ENCODE assay signal across 8 cellular contexts in genomic region chr16:56519459-56520250, GRCh38. TPM values are rescaled to one million over a fixed set of nuclear protein-coding genes. Genes with fewer than 3 reads are reported as not detected.
A peak's percentile ranks its signal among the peaks of the same experiment; 100 is the strongest.
DNase-seq lines count a peak whose midpoint lies in the region; ATAC-seq lines count a peak whose summit lies in the region.

BBS2 (minus strand) TSS chr16:56520024; CDS start chr16:56519862, 162 bp downstream.

- peaks cover 9 to 11% (median 10%) of the 10 kb centered on the region in 3 donors for H3K27me3 Mint-ChIP-seq in immature natural killer cell (ENCODE audit: low read depth in 3 of 3)

- H3K4me1 Mint-ChIP-seq in immature natural killer cell: peaks cover 16 to 22% of the 10 kb centered on the region in 2 donors

- H3K4me3 Mint-ChIP-seq in immature natural killer cell: peak within 1 kb of the TSS; percentile 84 to 90 (median 87)

- peak within 1 kb of the TSS; percentile 97 for H3K27ac ChIP-seq in caudate nucleus (ENCODE audit: low read depth, low read length)

- no peaks in the 10 kb centered on the region for H3K36me3 Mint-ChIP-seq in immature natural killer cell

- peak within 1 kb of the TSS; percentile 50 to 90 (median 84) for H3K27ac Mint-ChIP-seq in immature natural killer cell

- DNase-seq in AG08395 (ENCODE audit: low spot score): peak; percentile 97
- peak; percentile 83 for DNase-seq in NCI-H226
- peak; percentile 78 to 89 (median 86) for DNase-seq in activated CD4-positive, CD25-positive, alpha-beta regulatory T cell (lab: John Stamatoyannopoulos, UW)
- peak in 60 of 61 donors; percentile 55 to 95 (median 86) for DNase-seq in caudate nucleus (lab: John Stamatoyannopoulos, UW)
- peak; percentile 86 to 91 (median 88) for DNase-seq in immature natural killer cell
- peak; percentile 36 for DNase-seq in smooth muscle cell of the brain vasculature (ENCODE audit: low read depth, low spot score)

- peak; percentile 82 for ATAC-seq in GM18909 (IDR thresholded peaks at IDR 0.05; ENCODE audit: poor library complexity, unreplicated experiment)
- ATAC-seq in HG03159 (IDR thresholded peaks at IDR 0.05; ENCODE audit: unreplicated experiment): peak; percentile 78

- no peaks in the 10 kb centered on the region for H3K9me3 Mint-ChIP-seq in immature natural killer cell

RNA-seq across cellular contexts. Expression of gene BBS2, which starts in this region (rescaled TPM):
- polyA plus RNA-seq in immature natural killer cell: 10 to 100 TPM; 16.9 to 25.6 (median 19.2) TPM

Comparison
In these comparisons a context has a peak if more than half of its experiments do, and no peak if none do; other contexts are left out.
1. Peak in every context shown above with its lines: DNase-seq, ATAC-seq and H3K27ac ChIP-seq.
2. DNase-seq: peak in every context shown above with its lines; median percentile 97 in AG08395; 88 in immature natural killer cell; 86 in activated CD4-positive, CD25-positive, alpha-beta regulatory T cell; 86 in caudate nucleus; 83 in NCI-H226; 36 in smooth muscle cell of the brain vasculature.